Comparison of ENCODE assay signal across 34 cellular contexts in the genomic region with DNA sequence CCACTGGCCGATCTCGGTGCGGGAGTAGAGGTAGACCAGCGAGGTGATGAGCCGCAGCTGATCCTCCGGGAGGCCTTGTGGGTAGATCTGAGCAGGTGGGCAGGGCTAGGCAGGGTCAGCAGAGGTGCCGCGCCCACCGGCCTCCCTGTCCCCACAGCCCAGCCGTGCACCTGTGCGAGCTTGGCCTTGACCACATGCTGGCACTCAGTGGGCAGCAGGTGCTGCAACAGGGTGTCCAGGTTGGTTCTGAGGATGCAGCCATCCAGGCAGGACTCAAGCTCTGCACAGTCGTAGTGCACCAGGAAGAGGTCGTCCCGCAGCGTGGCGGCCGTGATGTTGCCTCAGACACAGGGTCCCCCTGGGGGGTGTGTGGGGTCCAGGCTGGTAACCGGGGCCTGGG. TPM values are rescaled to one million over a fixed set of nuclear protein-coding genes. Genes with fewer than 3 reads are reported as not detected.
"Had no signal": no experiment of that assay in that cellular context is flagged by ENCODE, and none has a peak within 500 bp of the region (broad histone marks: within the 10 kb centered on the region; RNA-seq: fewer than 3 reads in every experiment).

No MANE protein-coding gene starts in this region.

- H3K9me3 Mint-ChIP-seq: activated CD4-positive, alpha-beta memory T cell treated with anti-CD3 and anti-CD28 coated beads for 36 hours; activated CD4-positive, alpha-beta T cell treated with anti-CD3 and anti-CD28 coated beads, Interleukin-2, amount 10 ng/mL, durations not matched to agents 24 days and 14 days; activated T-cell treated with anti-CD3 and anti-CD28 coated beads, Interleukin-2, amount 50 U/mL, for 24 hours; activated T-cell treated with anti-CD3 and anti-CD28 coated beads, Interleukin-2, amount 50 U/mL, for 72 hours; central memory CD8-positive, alpha-beta T cell; effector memory CD8-positive, alpha-beta T cell had no signal

- H3K27me3 Mint-ChIP-seq: activated T-cell treated with anti-CD3 and anti-CD28 coated beads, Interleukin-2, amount 50 U/mL, for 24 hours; central memory CD8-positive, alpha-beta T cell had no signal

- DNase-seq: activated CD4-positive, alpha-beta memory T cell treated with anti-CD3 and anti-CD28 coated beads for 36 hours; activated CD4-positive, alpha-beta T cell treated with anti-CD3 and anti-CD28 coated beads for 36 hours; activated CD4-positive, alpha-beta T cell treated with anti-CD3 and anti-CD28 coated beads, Interleukin-2, amount 10 ng/mL, durations not matched to agents 24 days and 14 days; activated CD4-positive, CD25-positive, alpha-beta regulatory T cell; activated CD4-positive, CD25-positive, alpha-beta regulatory T cell treated with anti-CD3 and anti-CD28 coated beads, Interleukin-2, amount 50 U/mL, for 72 hours; activated CD8-positive, alpha-beta memory T cell treated with anti-CD3 and anti-CD28 coated beads, Interleukin-2, amount 50 U/mL, for 48 hours; activated effector memory CD4-positive, alpha-beta T cell treated with Interleukin-2 at 50 U/mL for 16 hours; activated gamma-delta T cell treated with Interleukin-2 at 50 U/mL for 16 hours; activated naive CD4-positive, alpha-beta T cell treated with anti-CD3 and anti-CD28 coated beads, Interleukin-2, amount 50 U/mL, for 16 hours; activated naive CD4-positive, alpha-beta T cell treated with Interleukin-2 at 50 U/mL for 16 hours; activated T-cell treated with anti-CD3 and anti-CD28 coated beads for 4 hours; activated T-cell treated with anti-CD3 and anti-CD28 coated beads, Interleukin-2, amount 50 U/mL, for 24 hours; activated T-cell treated with anti-CD3 and anti-CD28 coated beads, Interleukin-2, amount 50 U/mL, for 72 hours; amniotic stem cell; anterior cingulate cortex; brain microvascular endothelial cell; cortex of kidney; dermis blood vessel endothelial cell; effector CD4-positive, alpha-beta T cell; effector memory CD8-positive, alpha-beta T cell; erythroblast; foreskin keratinocyte; gastrocnemius medialis; glutamatergic neuron; heart left ventricle; T-helper 2 cell had no signal

- H3K4me1 Mint-ChIP-seq: activated CD4-positive, alpha-beta T cell treated with anti-CD3 and anti-CD28 coated beads for 36 hours; activated CD4-positive, alpha-beta T cell treated with anti-CD3 and anti-CD28 coated beads, Interleukin-2, amount 10 ng/mL, durations not matched to agents 24 days and 14 days; central memory CD8-positive, alpha-beta T cell had no signal

- H3K4me1 ChIP-seq: esophagus muscularis mucosa, foreskin keratinocyte, gastrocnemius medialis, heart left ventricle had no signal

- H3K36me3 ChIP-seq: brain microvascular endothelial cell, esophagus muscularis mucosa, gastrocnemius medialis, heart left ventricle had no signal

- H3K27ac ChIP-seq: brain microvascular endothelial cell, esophagus muscularis mucosa, foreskin keratinocyte, gastrocnemius medialis, heart left ventricle had no signal

- H3K27ac Mint-ChIP-seq: activated CD4-positive, alpha-beta memory T cell treated with anti-CD3 and anti-CD28 coated beads for 36 hours; activated CD4-positive, alpha-beta T cell treated with anti-CD3 and anti-CD28 coated beads for 36 hours; activated CD4-positive, alpha-beta T cell treated with anti-CD3 and anti-CD28 coated beads, Interleukin-2, amount 10 ng/mL, durations not matched to agents 24 days and 14 days; activated naive CD8-positive, alpha-beta T cell; activated T-cell treated with anti-CD3 and anti-CD28 coated beads, Interleukin-2, amount 50 U/mL, for 24 hours; activated T-cell treated with anti-CD3 and anti-CD28 coated beads, Interleukin-2, amount 50 U/mL, for 72 hours; effector memory CD8-positive, alpha-beta T cell had no signal

- FAIRE-seq: astrocyte, bronchial epithelial cell had no signal

- ATAC-seq: activated CD4-positive, alpha-beta T cell treated with anti-CD3 and anti-CD28 coated beads for 36 hours; activated T-cell treated with anti-CD3 and anti-CD28 coated beads, Interleukin-2, amount 50 U/mL, for 72 hours; effector memory CD8-positive, alpha-beta T cell; foreskin keratinocyte; gastrocnemius medialis; heart left ventricle had no signal

- H3K27me3 ChIP-seq: brain microvascular endothelial cell had no signal

- H3K36me3 Mint-ChIP-seq: activated CD4-positive, alpha-beta memory T cell treated with anti-CD3 and anti-CD28 coated beads for 36 hours; activated naive CD8-positive, alpha-beta T cell had no signal

- H3K9me3 ChIP-seq: esophagus muscularis mucosa, gastrocnemius medialis, heart left ventricle had no signal

- H3K4me3 Mint-ChIP-seq: activated CD4-positive, alpha-beta memory T cell treated with anti-CD3 and anti-CD28 coated beads for 36 hours; activated CD4-positive, alpha-beta T cell treated with anti-CD3 and anti-CD28 coated beads for 36 hours; activated CD4-positive, alpha-beta T cell treated with anti-CD3 and anti-CD28 coated beads, Interleukin-2, amount 10 ng/mL, durations not matched to agents 24 days and 14 days; activated naive CD8-positive, alpha-beta T cell; activated T-cell treated with anti-CD3 and anti-CD28 coated beads, Interleukin-2, amount 50 U/mL, for 24 hours; activated T-cell treated with anti-CD3 and anti-CD28 coated beads, Interleukin-2, amount 50 U/mL, for 72 hours; central memory CD8-positive, alpha-beta T cell; effector memory CD8-positive, alpha-beta T cell had no signal

- H3K4me3 ChIP-seq: esophagus muscularis mucosa, gastrocnemius medialis, heart left ventricle had no signal

RNA-seq across cellular contexts. Expression of gene MSLN, which starts 12.4 kb away (rescaled TPM):
- total RNA-seq: activated CD4-positive, alpha-beta memory T cell treated with anti-CD3 and anti-CD28 coated beads for 36 hours; activated CD4-positive, alpha-beta T cell treated with anti-CD3 and anti-CD28 coated beads for 36 hours; activated CD4-positive, alpha-beta T cell treated with anti-CD3 and anti-CD28 coated beads, Interleukin-2, amount 10 ng/mL, durations not matched to agents 24 days and 14 days; activated T-cell treated with anti-CD3 and anti-CD28 coated beads, Interleukin-2, amount 50 U/mL, for 72 hours; astrocyte; cardiac septum; cerebellum; dermis blood vessel endothelial cell; gastrocnemius medialis had no signal
- polyA plus RNA-seq: heart left ventricle had no signal

RNA-seq across cellular contexts. Expression of gene GNG13, which starts 27.6 kb away (rescaled TPM):
- total RNA-seq: activated CD4-positive, alpha-beta memory T cell treated with anti-CD3 and anti-CD28 coated beads for 36 hours; activated CD4-positive, alpha-beta T cell treated with anti-CD3 and anti-CD28 coated beads for 36 hours; activated CD4-positive, alpha-beta T cell treated with anti-CD3 and anti-CD28 coated beads, Interleukin-2, amount 10 ng/mL, durations not matched to agents 24 days and 14 days; activated T-cell treated with anti-CD3 and anti-CD28 coated beads, Interleukin-2, amount 50 U/mL, for 72 hours; astrocyte; bronchial epithelial cell; cardiac septum; cerebellum; dermis blood vessel endothelial cell; esophagus muscularis mucosa; foreskin keratinocyte; gastrocnemius medialis; heart left ventricle had no signal
- polyA plus RNA-seq: adipose tissue, foreskin keratinocyte, heart left ventricle had no signal
